1 cellular context compared by ENCODE assay signal in genomic region chr13:98261165-98261672, GRCh38.
TF ChIP-seq lines count a peak whose summit lies in the region.

No MANE protein-coding gene starts in this region.

TF ChIP-seq in HepG2, 621 proteins besides CTCF, POLR2A, EP300 and RAD21 (continued from another document):
- TF ChIP-seq ZNF687 (CRISPR knock-in tag; IDR thresholded peaks at IDR 0.05) (peak; percentile 56), BCL6 (CRISPR knock-in tag; IDR thresholded peaks at IDR 0.05) (peak; percentile 48; the same call in 1 of the 2 replicates), SMC3 (IDR thresholded peaks at IDR 0.05; ENCODE audit: low read length) (no peak), TEAD3 (CRISPR knock-in tag; optimal IDR thresholded peaks at IDR 0.05; ENCODE audit: borderline replicate concordance) (peak; percentile 34), RBM22 (optimal IDR thresholded peaks at IDR 0.05; ENCODE audit: low read length) (peak; percentile 36), ZNF816 (CRISPR knock-in tag; IDR thresholded peaks at IDR 0.05; ENCODE audit: borderline replicate concordance) (no peak), SOX6 (IDR thresholded peaks at IDR 0.05) (no peak), SOX6 (CRISPR knock-in tag; IDR thresholded peaks at IDR 0.05) (peak; percentile 28; the same call in 1 of the 2 replicates), SOX13 (IDR thresholded peaks at IDR 0.05) (no peak), SOX13 (CRISPR knock-in tag; conservative IDR thresholded peaks at IDR 0.05 in 1 of 2, IDR thresholded peaks at IDR 0.05 in 1 of 2) (peak in 1 of 2 experiments; percentile 73; a peak in 2 of 4 replicates), ZNF329 (CRISPR knock-in tag; IDR thresholded peaks at IDR 0.05; ENCODE audit: low read depth) (no peak)
